ENCODE assay signal across 18 cellular contexts in genomic region chr19:47063874-47064273, GRCh38. TPM values are rescaled to one million over a fixed set of nuclear protein-coding genes. Genes with fewer than 3 reads are reported as not detected.
DNase-seq lines count a peak whose midpoint lies in the region; ATAC-seq and TF ChIP-seq lines count a peak whose summit lies in the region.
"Had no signal": no experiment of that assay in that cellular context is flagged by ENCODE, and none has a peak within 500 bp of the region (broad histone marks: within the 10 kb centered on the region; RNA-seq: fewer than 3 reads in every experiment).

No MANE protein-coding gene starts in this region.

- H3K4me1 Mint-ChIP-seq in WTC11 (no peaks in the 10 kb centered on the region), glutamatergic neuron (ENCODE audit: low read depth, unreplicated experiment) (peaks cover 3% of the 10 kb centered on the region), progenitor cell of endocrine pancreas (ENCODE audit: low read depth) (peaks cover under 1% of the 10 kb centered on the region)

- POLR2A ChIA-PET in WTC11 (lab: Charles Lee) = interaction anchor here (0.7 kb wide), 1 partner anchor 686 kb away, joined by 6 read pairs; no protein-coding TSS in a partner anchor

- CTCF ChIA-PET in WTC11 (lab: Charles Lee) = interaction anchor here (0.7 to 1.3 kb wide), 7 partner anchors 9 to 180 kb away, joined by 3 to 4 read pairs (median 3); no protein-coding TSS in a partner anchor

- H3K27me3 ChIP-seq in HAP-1 (ENCODE audit: low read depth) = no peaks in the 10 kb centered on the region
- H3K27me3 ChIP-seq: Peyer's patch had no signal

- no peak for ATAC-seq in WTC11
- ATAC-seq in GM19395 (IDR thresholded peaks at IDR 0.05; ENCODE audit: unreplicated experiment) = no peak

- peaks cover 14% of the 10 kb centered on the region for H3K36me3 ChIP-seq in HAP-1 (replicated peaks)

- H3K36me3 Mint-ChIP-seq in WTC11 = peaks cover 4% of the 10 kb centered on the region; the same call in 1 of the 2 replicates
- H3K36me3 Mint-ChIP-seq in glutamatergic neuron (ENCODE audit: unreplicated experiment) = no peaks in the 10 kb centered on the region
- peaks cover 2% of the 10 kb centered on the region for H3K36me3 Mint-ChIP-seq in progenitor cell of endocrine pancreas (ENCODE audit: insufficient read depth)

- peak; percentile 14 to 37 for DNase-seq in HAP-1 (ENCODE audit: low spot score in 2 of 2)
- no peak for DNase-seq in WTC11 (ENCODE audit: low spot score)
- no peak for DNase-seq in glutamatergic neuron
- no peak for DNase-seq in progenitor cell of endocrine pancreas (ENCODE audit: low spot score, unreplicated experiment)
- DNase-seq in GM19238 (ENCODE audit: insufficient read length, low spot score) = no peak
- no peak for DNase-seq in stimulated activated naive CD4-positive, alpha-beta T cell treated with Interleukin-2 at 50 U/mL for 16 hours (lab: John Stamatoyannopoulos, UW)
- DNase-seq in stimulated activated CD4-positive, alpha-beta T cell treated with anti-CD3 and anti-CD28 coated beads, Interleukin-1b, Interleukin-23, amount 100 ng/mL, for 48 hours = no peak
- DNase-seq: CD4-positive, CD25-positive, alpha-beta regulatory T cell; GM23248; IMR-90; NCI-H1105; NCI-H146; NCI-H2029 treated with DMSO at 0.1 percent for 48 hours; NCI-H226; NCI-H510A treated with DMSO at 0.1 percent for 48 hours; NCI-H774; Peyer's patch had no signal

- peak overlapping the region; percentile 88 for H3K27ac Mint-ChIP-seq in WTC11
- H3K27ac Mint-ChIP-seq in glutamatergic neuron (ENCODE audit: unreplicated experiment) = peak overlapping the region; percentile 8
- H3K27ac Mint-ChIP-seq in progenitor cell of endocrine pancreas = peak overlapping the region; percentile 78
- H3K27ac Mint-ChIP-seq: CD4-positive, CD25-positive, alpha-beta regulatory T cell had no signal

- no peaks in the 10 kb centered on the region for H3K9me3 Mint-ChIP-seq in WTC11
- H3K9me3 Mint-ChIP-seq in glutamatergic neuron (ENCODE audit: unreplicated experiment) = peaks cover 5% of the 10 kb centered on the region
- no peaks in the 10 kb centered on the region for H3K9me3 Mint-ChIP-seq in progenitor cell of endocrine pancreas (ENCODE audit: low read depth)

- H3K4me3 Mint-ChIP-seq in WTC11 (no peak overlapping the region), glutamatergic neuron (ENCODE audit: unreplicated experiment) (no peak overlapping the region), progenitor cell of endocrine pancreas (ENCODE audit: low read depth) (no peak overlapping the region)
- H3K4me3 Mint-ChIP-seq: CD4-positive, CD25-positive, alpha-beta regulatory T cell had no signal

- H3K4me1 ChIP-seq in HAP-1 = no peaks in the 10 kb centered on the region; the same call in 1 of the 2 replicates
- H3K4me1 ChIP-seq: Peyer's patch had no signal

- in situ Hi-C loops in HAP-1 (cut with MboI; ENCODE audit: low sequenced_read_pairs) = no loop called here

- H3K27me3 Mint-ChIP-seq in WTC11 (ENCODE audit: low read depth) (no peaks in the 10 kb centered on the region), glutamatergic neuron (ENCODE audit: unreplicated experiment) (peaks cover 4% of the 10 kb centered on the region), progenitor cell of endocrine pancreas (no peaks in the 10 kb centered on the region)
- H3K27me3 Mint-ChIP-seq: CD4-positive, CD25-positive, alpha-beta regulatory T cell had no signal

- TF ChIP-seq CTCF in WTC11 (IDR thresholded peaks at IDR 0.05) (no peak), glutamatergic neuron (IDR thresholded peaks at IDR 0.05; ENCODE audit: partially characterized antibody, unreplicated experiment) (no peak), progenitor cell of endocrine pancreas (IDR thresholded peaks at IDR 0.05; ENCODE audit: unreplicated experiment) (no peak)

- H3K4me3 ChIP-seq in HAP-1 = no peak overlapping the region
- H3K4me3 ChIP-seq: GM23248, Peyer's patch had no signal

- H3K9me3 ChIP-seq in HAP-1 = no peaks in the 10 kb centered on the region
- H3K9me3 ChIP-seq: Peyer's patch had no signal

TF ChIP-seq in WTC11, 78 proteins besides CTCF, POLR2A, EP300 and RAD21:
- TF ChIP-seq ZNF121 (CRISPR knock-in tag; IDR thresholded peaks at IDR 0.05) = no peak
- TF ChIP-seq GABPB1 (CRISPR knock-in tag; IDR thresholded peaks at IDR 0.05) = no peak
- no peak for TF ChIP-seq SMAD4 (CRISPR knock-in tag; IDR thresholded peaks at IDR 0.05)
- TF ChIP-seq NFYB (CRISPR knock-in tag; conservative IDR thresholded peaks at IDR 0.05; ENCODE audit: low read depth) = no peak
- TF ChIP-seq EMX1 (CRISPR knock-in tag; IDR thresholded peaks at IDR 0.05) = no peak
- no peak for TF ChIP-seq TCF7 (CRISPR knock-in tag; IDR thresholded peaks at IDR 0.05; ENCODE audit: low read depth)
- no peak for TF ChIP-seq HMGA2 (CRISPR knock-in tag; IDR thresholded peaks at IDR 0.05)
- TF ChIP-seq ZNF396 (CRISPR knock-in tag; IDR thresholded peaks at IDR 0.05; ENCODE audit: borderline replicate concordance) = no peak

RNA-seq across cellular contexts. Expression of gene TMEM160, which starts 15.4 kb away (rescaled TPM):
- total RNA-seq in WTC11 (2021) (86.2 to 90.3 TPM (median 87.8 TPM) in 3 replicates), glutamatergic neuron (ENCODE audit: unreplicated experiment) (31.0 TPM), progenitor cell of endocrine pancreas (33.6 and 35.4 TPM in 2 replicates)

RNA-seq across cellular contexts. Expression of gene NPAS1, which starts 44.2 kb away (rescaled TPM):
- 6.8 to 11.1 TPM (median 10.3 TPM) in 3 replicates for total RNA-seq in WTC11 (2021)
- 1.7 TPM for total RNA-seq in glutamatergic neuron (ENCODE audit: unreplicated experiment)
- total RNA-seq in progenitor cell of endocrine pancreas = 2.2 and 2.4 TPM in 2 replicates
- total RNA-seq: Peyer's patch had no signal

RNA-seq across cellular contexts. Expression of gene ZC3H4, which starts 49.7 kb away (rescaled TPM):
- 67.2 to 75.5 TPM (median 73.2 TPM) in 3 replicates for total RNA-seq in WTC11 (2021)
- total RNA-seq in glutamatergic neuron (ENCODE audit: unreplicated experiment) = 50.3 TPM
- 90.6 and 94.7 TPM in 2 replicates for total RNA-seq in progenitor cell of endocrine pancreas

Comparison
In these comparisons a context has a peak if more than half of its experiments do, and no peak if none do; other contexts are left out.
1. DNase-seq: peak in HAP-1 (2 of 2); none in WTC11 (single experiment), glutamatergic neuron (single experiment), progenitor cell of endocrine pancreas (single experiment), GM19238 (single experiment), stimulated activated naive CD4-positive, alpha-beta T cell treated with Interleukin-2 at 50 U/mL for 16 hours (single experiment) and stimulated activated CD4-positive, alpha-beta T cell treated with anti-CD3 and anti-CD28 coated beads, Interleukin-1b, Interleukin-23, amount 100 ng/mL, for 48 hours (single experiment).
2. H3K27ac Mint-ChIP-seq: peak in every context shown above with its lines; median percentile 88 in WTC11; 78 in progenitor cell of endocrine pancreas; 8 in glutamatergic neuron.